Comparison of ENCODE assay signal across 8 cellular contexts in the genomic region with DNA sequence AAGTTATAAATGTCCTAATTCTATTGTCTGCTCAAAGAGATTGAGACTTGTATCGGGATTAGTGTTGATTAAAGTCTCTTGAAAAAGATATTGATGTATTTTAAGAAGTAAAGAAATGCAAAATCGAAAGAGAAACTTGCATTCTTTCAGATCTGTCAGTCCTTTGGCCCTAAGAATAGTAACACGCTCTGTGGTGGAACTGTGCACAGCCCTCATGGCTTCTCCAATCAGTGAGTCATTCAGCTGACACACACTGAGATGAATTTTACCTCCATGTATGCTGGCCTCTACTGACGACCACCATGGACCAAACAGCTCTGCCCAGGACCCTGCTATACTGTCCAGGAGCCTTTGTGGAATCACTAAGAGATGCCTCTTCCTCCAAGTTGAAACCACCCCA.
DNase-seq lines count a peak whose midpoint lies in the region; ATAC-seq and TF ChIP-seq lines count a peak whose summit lies in the region.

No MANE protein-coding gene starts in this region.

- DNase-seq in ELR (ENCODE audit: low read depth) = peak; percentile 76
- no peak for DNase-seq in progenitor cell of endocrine pancreas (ENCODE audit: low spot score, unreplicated experiment)
- DNase-seq in NCI-H748 (lab: John Stamatoyannopoulos, UW; ENCODE audit: unreplicated experiment) = no peak
- DNase-seq in NCI-H2107 (lab: John Stamatoyannopoulos, UW) = no peak
- DNase-seq in stimulated activated naive CD4-positive, alpha-beta T cell (lab: John Stamatoyannopoulos, UW) = no peak

- peak overlapping the region; percentile 83 for H3K4me2 ChIP-seq in KMS-11

- peak; percentile 99 for ATAC-seq in GM21529 (IDR thresholded peaks at IDR 0.05; ENCODE audit: unreplicated experiment)
- ATAC-seq in esophagus mucosa = peak; percentile 35

- H3K4me1 Mint-ChIP-seq in progenitor cell of endocrine pancreas (ENCODE audit: low read depth) = no peaks in the 10 kb centered on the region

- H3K4me3 Mint-ChIP-seq in progenitor cell of endocrine pancreas (ENCODE audit: low read depth) = no peak overlapping the region

- H4K20me1 ChIP-seq in KMS-11 (ENCODE audit: insufficient read depth) = no peaks in the 10 kb centered on the region

- H3K4me3 ChIP-seq in KMS-11 (IDR thresholded peaks at IDR 0.05; ENCODE audit: insufficient read depth, low read depth, low read length) = no peak overlapping the region

- no peaks in the 10 kb centered on the region for H3K79me2 ChIP-seq in KMS-11 (ENCODE audit: insufficient read depth, low read depth)

- no peak overlapping the region for H3K27ac Mint-ChIP-seq in progenitor cell of endocrine pancreas

- H2AFZ ChIP-seq in KMS-11 (ENCODE audit: low read depth) = peak overlapping the region; percentile 83

- no peaks in the 10 kb centered on the region for H3K27me3 ChIP-seq in KMS-11 (ENCODE audit: insufficient read depth, low read depth)

- peaks cover 11% of the 10 kb centered on the region for H3K27me3 Mint-ChIP-seq in progenitor cell of endocrine pancreas

- H3K9ac ChIP-seq in KMS-11 = peak overlapping the region; percentile 55

- peaks cover 26% of the 10 kb centered on the region for H3K4me1 ChIP-seq in KMS-11 (ENCODE audit: low read depth, poor library complexity, severe bottlenecking)

- peak overlapping the region; percentile 84 for H3K27ac ChIP-seq in KMS-11

- no peaks in the 10 kb centered on the region for H3K36me3 Mint-ChIP-seq in progenitor cell of endocrine pancreas (ENCODE audit: insufficient read depth)

- TF ChIP-seq CTCF in KMS-11 (conservative IDR thresholded peaks at IDR 0.05; ENCODE audit: low read depth, low read length) = no peak
- TF ChIP-seq CTCF in progenitor cell of endocrine pancreas (IDR thresholded peaks at IDR 0.05; ENCODE audit: unreplicated experiment) = no peak

- no peaks in the 10 kb centered on the region for H3K36me3 ChIP-seq in KMS-11 (ENCODE audit: insufficient read depth)

- H3K9me3 Mint-ChIP-seq in progenitor cell of endocrine pancreas (ENCODE audit: low read depth) = no peaks in the 10 kb centered on the region
